Comparison of ENCODE assay signal across 2 cellular contexts in genomic region chr3:31752305-31753049, GRCh38.
A peak's percentile ranks its signal among the peaks of the same experiment; 100 is the strongest.
TF ChIP-seq lines count a peak whose summit lies in the region.

No MANE protein-coding gene starts in this region.

TF ChIP-seq in HEK293T, 16 proteins besides CTCF, POLR2A, EP300 and RAD21 (continued from another document):
- TF ChIP-seq, protein P1, sequence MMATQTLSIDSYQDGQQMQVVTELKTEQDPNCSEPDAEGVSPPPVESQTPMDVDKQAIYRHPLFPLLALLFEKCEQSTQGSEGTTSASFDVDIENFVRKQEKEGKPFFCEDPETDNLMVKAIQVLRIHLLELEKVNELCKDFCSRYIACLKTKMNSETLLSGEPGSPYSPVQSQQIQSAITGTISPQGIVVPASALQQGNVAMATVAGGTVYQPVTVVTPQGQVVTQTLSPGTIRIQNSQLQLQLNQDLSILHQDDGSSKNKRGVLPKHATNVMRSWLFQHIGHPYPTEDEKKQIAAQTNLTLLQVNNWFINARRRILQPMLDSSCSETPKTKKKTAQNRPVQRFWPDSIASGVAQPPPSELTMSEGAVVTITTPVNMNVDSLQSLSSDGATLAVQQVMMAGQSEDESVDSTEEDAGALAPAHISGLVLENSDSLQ (IDR thresholded peaks at IDR 0.05) = 0 out of 2 replicates have a peak, but pooled peaks have one; percentile 6
TF ChIP-seq in HEK293T: peak in this region for 1.

TF ChIP-seq in K562, 482 proteins besides CTCF, POLR2A, EP300 and RAD21 (continued from another document):
- TF ChIP-seq, protein P2, sequence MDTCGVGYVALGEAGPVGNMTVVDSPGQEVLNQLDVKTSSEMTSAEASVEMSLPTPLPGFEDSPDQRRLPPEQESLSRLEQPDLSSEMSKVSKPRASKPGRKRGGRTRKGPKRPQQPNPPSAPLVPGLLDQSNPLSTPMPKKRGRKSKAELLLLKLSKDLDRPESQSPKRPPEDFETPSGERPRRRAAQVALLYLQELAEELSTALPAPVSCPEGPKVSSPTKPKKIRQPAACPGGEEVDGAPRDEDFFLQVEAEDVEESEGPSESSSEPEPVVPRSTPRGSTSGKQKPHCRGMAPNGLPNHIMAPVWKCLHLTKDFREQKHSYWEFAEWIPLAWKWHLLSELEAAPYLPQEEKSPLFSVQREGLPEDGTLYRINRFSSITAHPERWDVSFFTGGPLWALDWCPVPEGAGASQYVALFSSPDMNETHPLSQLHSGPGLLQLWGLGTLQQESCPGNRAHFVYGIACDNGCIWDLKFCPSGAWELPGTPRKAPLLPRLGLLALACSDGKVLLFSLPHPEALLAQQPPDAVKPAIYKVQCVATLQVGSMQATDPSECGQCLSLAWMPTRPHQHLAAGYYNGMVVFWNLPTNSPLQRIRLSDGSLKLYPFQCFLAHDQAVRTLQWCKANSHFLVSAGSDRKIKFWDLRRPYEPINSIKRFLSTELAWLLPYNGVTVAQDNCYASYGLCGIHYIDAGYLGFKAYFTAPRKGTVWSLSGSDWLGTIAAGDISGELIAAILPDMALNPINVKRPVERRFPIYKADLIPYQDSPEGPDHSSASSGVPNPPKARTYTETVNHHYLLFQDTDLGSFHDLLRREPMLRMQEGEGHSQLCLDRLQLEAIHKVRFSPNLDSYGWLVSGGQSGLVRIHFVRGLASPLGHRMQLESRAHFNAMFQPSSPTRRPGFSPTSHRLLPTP (IDR thresholded peaks at IDR 0.05; ENCODE audit: borderline replicate concordance, extremely low read depth, insufficient read length) = no peak
- TF ChIP-seq ETS2 (tag; IDR thresholded peaks at IDR 0.05; ENCODE audit: borderline replicate concordance, poor library complexity, severe bottlenecking) (no peak), DPF2 (IDR thresholded peaks at IDR 0.05) (no peak), ZNF699 (CRISPR knock-in tag; IDR thresholded peaks at IDR 0.05; ENCODE audit: insufficient replicate concordance) (no peak), GATAD2A (IDR thresholded peaks at IDR 0.05) (no peak), NR1H2 (CRISPR knock-in tag; IDR thresholded peaks at IDR 0.05) (no peak), POLR3A (IDR thresholded peaks at IDR 0.05; ENCODE audit: borderline replicate concordance, extremely low read depth, insufficient read depth, insufficient read length) (no peak), ATF1 (CRISPR knock-in tag; IDR thresholded peaks at IDR 0.05) (no peak), ATF1 (tag; IDR thresholded peaks at IDR 0.05) (no peak), NELFE (IDR thresholded peaks at IDR 0.05; ENCODE audit: insufficient read depth, insufficient read length) (no peak), PCBP2 (IDR thresholded peaks at IDR 0.05; ENCODE audit: low read depth, low read length, poor library complexity, severe bottlenecking) (no peak), TCF15 (CRISPR knock-in tag; IDR thresholded peaks at IDR 0.05) (no peak)
- TF ChIP-seq, protein P3, sequence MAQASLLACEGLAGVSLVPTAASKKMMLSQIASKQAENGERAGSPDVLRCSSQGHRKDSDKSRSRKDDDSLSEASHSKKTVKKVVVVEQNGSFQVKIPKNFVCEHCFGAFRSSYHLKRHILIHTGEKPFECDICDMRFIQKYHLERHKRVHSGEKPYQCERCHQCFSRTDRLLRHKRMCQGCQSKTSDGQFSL (CRISPR knock-in tag; IDR thresholded peaks at IDR 0.05) = no peak
- TF ChIP-seq, protein P3 (tag; IDR thresholded peaks at IDR 0.05) = no peak
- TF ChIP-seq, protein P4, sequence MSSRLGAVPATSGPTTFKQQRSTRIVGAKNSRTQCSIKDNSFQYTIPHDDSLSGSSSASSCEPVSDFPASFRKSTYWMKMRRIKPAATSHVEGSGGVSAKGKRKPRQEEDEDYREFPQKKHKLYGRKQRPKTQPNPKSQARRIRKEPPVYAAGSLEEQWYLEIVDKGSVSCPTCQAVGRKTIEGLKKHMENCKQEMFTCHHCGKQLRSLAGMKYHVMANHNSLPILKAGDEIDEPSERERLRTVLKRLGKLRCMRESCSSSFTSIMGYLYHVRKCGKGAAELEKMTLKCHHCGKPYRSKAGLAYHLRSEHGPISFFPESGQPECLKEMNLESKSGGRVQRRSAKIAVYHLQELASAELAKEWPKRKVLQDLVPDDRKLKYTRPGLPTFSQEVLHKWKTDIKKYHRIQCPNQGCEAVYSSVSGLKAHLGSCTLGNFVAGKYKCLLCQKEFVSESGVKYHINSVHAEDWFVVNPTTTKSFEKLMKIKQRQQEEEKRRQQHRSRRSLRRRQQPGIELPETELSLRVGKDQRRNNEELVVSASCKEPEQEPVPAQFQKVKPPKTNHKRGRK (tag; IDR thresholded peaks at IDR 0.05) = no peak
TF ChIP-seq in K562: peak in this region for 0.
